Comparison of ENCODE assay signal across 8 cellular contexts in the genomic region with DNA sequence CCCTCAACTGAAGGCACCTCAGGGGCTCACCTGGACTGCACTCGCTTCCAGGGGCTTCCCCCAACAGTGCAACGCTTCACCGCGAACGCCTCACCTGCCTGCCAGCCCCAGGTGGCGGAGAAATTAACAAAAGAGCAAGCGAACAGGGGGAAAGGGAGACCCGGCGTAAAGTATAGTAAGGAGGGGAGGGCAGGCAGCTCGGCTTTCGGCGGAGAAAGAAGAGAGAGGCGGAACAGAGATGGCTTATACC. TPM values are rescaled to one million over a fixed set of nuclear protein-coding genes. Genes with fewer than 3 reads are reported as not detected.
DNase-seq lines count a peak whose midpoint lies in the region; ATAC-seq and TF ChIP-seq lines count a peak whose summit lies in the region.

No MANE protein-coding gene starts in this region.

- H3K4me1 ChIP-seq in GM23338 (ENCODE audit: insufficient read depth) (peaks cover 56% of the 10 kb centered on the region), ovary (ENCODE audit: insufficient read depth) (peaks cover 2% of the 10 kb centered on the region)

- WGBS in ovary, 3 donors, result 0% methylated on average over 13 of the region's 13 CpGs

- peak; percentile 51 for ATAC-seq in CD4-positive, alpha-beta T cell (ENCODE audit: poor library complexity)
- ATAC-seq in GM23338 (peak; percentile 39; the same call in 1 of the 3 replicates), HG03378 (IDR thresholded peaks at IDR 0.05; ENCODE audit: unreplicated experiment) (no peak)

- H3K36me3 ChIP-seq in GM23338 (ENCODE audit: insufficient read depth), result no peaks in the 10 kb centered on the region
- no peaks in the 10 kb centered on the region for H3K36me3 ChIP-seq in ovary

- no peaks in the 10 kb centered on the region for H3K9me3 ChIP-seq in CD4-positive, alpha-beta T cell (ENCODE audit: control insufficient read depth, low read length)
- no peaks in the 10 kb centered on the region for H3K9me3 ChIP-seq in ovary

- no peak for TF ChIP-seq POLR2A in ovary (IDR thresholded peaks at IDR 0.05)

- peaks cover 15% of the 10 kb centered on the region for H3F3A ChIP-seq in GM23338 (replicated peaks; ENCODE audit: low read depth)

- POLR2A ChIA-PET in CD4-positive, alpha-beta T cell (lab: Charles Lee), result interaction anchor here (0.7 to 2.3 kb wide), 4 partner anchors 18 to 28 kb away, joined by 3 to 10 read pairs (median 6); no protein-coding TSS in a partner anchor

- H3K79me2 ChIP-seq in GM23338 (replicated peaks; ENCODE audit: insufficient read depth), result peaks cover 7% of the 10 kb centered on the region

- intact Hi-C loops in CD4-positive, alpha-beta T cell (cut with DNase I, micrococcal nuclease), result no loop called here
- intact Hi-C loops in ovary (cut with DNase I), result loop anchor here in 2 of 4 donors (5.0 to 10.0 kb wide), 2 partner anchors 82 to 85 kb away; no protein-coding TSS in a partner anchor

- peaks cover 3% of the 10 kb centered on the region for H3K36me3 Mint-ChIP-seq in CD4-positive, alpha-beta T cell (ENCODE audit: low read depth)
- H3K36me3 Mint-ChIP-seq in GM23338 (ENCODE audit: low read depth) (peaks cover 1% of the 10 kb centered on the region; the same call in 1 of the 3 replicates), endothelial cell (ENCODE audit: low read depth, unreplicated experiment) (peaks cover 4% of the 10 kb centered on the region)

- H3K4me3 Mint-ChIP-seq in CD4-positive, alpha-beta T cell, result peak overlapping the region; percentile 93
- H3K4me3 Mint-ChIP-seq in GM23338 (peak overlapping the region; percentile 96), endothelial cell (ENCODE audit: unreplicated experiment) (peak overlapping the region; percentile 98)

- peaks cover 71% of the 10 kb centered on the region for H3K27me3 Mint-ChIP-seq in CD4-positive, alpha-beta T cell
- H3K27me3 Mint-ChIP-seq in GM23338 (ENCODE audit: insufficient read depth, low read depth, poor library complexity), result peaks cover 15% of the 10 kb centered on the region
- peaks cover 5% of the 10 kb centered on the region for H3K27me3 Mint-ChIP-seq in endothelial cell (ENCODE audit: unreplicated experiment)

- H3K4me3 ChIP-seq in GM23338 (peak overlapping the region; percentile 90), ovary (peak overlapping the region; percentile 84)

- peak in 5 of 10 experiments; percentile 1 to 35 (median 6) for DNase-seq in CD4-positive, alpha-beta T cell
- DNase-seq in GM23338 (ENCODE audit: low spot score), result peak; percentile 53
- DNase-seq in T-helper 1 cell, result peak in 3 of 5 donors; percentile 8 to 41 (median 21)
- peak; percentile 39 for DNase-seq in endothelial cell (ENCODE audit: low spot score)
- no peak for DNase-seq in ovary
- no peak for DNase-seq in hepatic stellate cell (ENCODE audit: low spot score)
- DNase-seq in amniotic stem cell (lab: John Stamatoyannopoulos, UW), result no peak

- H3K27ac ChIP-seq in CD4-positive, alpha-beta T cell (ENCODE audit: low read depth, low read length), result peak overlapping the region; percentile 51
- H3K27ac ChIP-seq in GM23338 (ENCODE audit: low read depth), result peak overlapping the region; percentile 99
- peak overlapping the region; percentile 67 to 85 for H3K27ac ChIP-seq in ovary

- no peaks in the 10 kb centered on the region for H3K9me3 Mint-ChIP-seq in CD4-positive, alpha-beta T cell
- H3K9me3 Mint-ChIP-seq in GM23338, result no peaks in the 10 kb centered on the region
- no peaks in the 10 kb centered on the region for H3K9me3 Mint-ChIP-seq in endothelial cell (ENCODE audit: unreplicated experiment)

- H4K20me1 ChIP-seq in GM23338 (replicated peaks; ENCODE audit: insufficient read depth), result peaks cover 7% of the 10 kb centered on the region; the same call in 1 of the 2 replicates

- peaks cover 11% of the 10 kb centered on the region for H3K27me3 ChIP-seq in CD4-positive, alpha-beta T cell (ENCODE audit: control insufficient read depth, insufficient read depth, low read length)
- H3K27me3 ChIP-seq in GM23338 (ENCODE audit: insufficient read depth) (no peaks in the 10 kb centered on the region), ovary (no peaks in the 10 kb centered on the region)

- H3K4me1 Mint-ChIP-seq in CD4-positive, alpha-beta T cell (ENCODE audit: low read depth), result peaks cover 38% of the 10 kb centered on the region
- H3K4me1 Mint-ChIP-seq in GM23338 (peaks cover 59% of the 10 kb centered on the region), endothelial cell (ENCODE audit: unreplicated experiment) (peaks cover 8% of the 10 kb centered on the region)

- no peak for TF ChIP-seq CTCF in CD4-positive, alpha-beta T cell (IDR thresholded peaks at IDR 0.05)
- TF ChIP-seq CTCF in GM23338 (conservative IDR thresholded peaks at IDR 0.05; ENCODE audit: low read depth in 2 of 2) (no peak), endothelial cell (IDR thresholded peaks at IDR 0.05; ENCODE audit: unreplicated experiment) (no peak), ovary (IDR thresholded peaks at IDR 0.05) (no peak)

- no peaks in the 10 kb centered on the region for H3K9me2 ChIP-seq in GM23338 (ENCODE audit: insufficient read depth)

- no peak overlapping the region; the same call in 1 of the 2 replicates for H2AFZ ChIP-seq in GM23338

- peak overlapping the region; percentile 85 for H3K27ac Mint-ChIP-seq in CD4-positive, alpha-beta T cell
- peak overlapping the region; percentile 98 for H3K27ac Mint-ChIP-seq in GM23338
- H3K27ac Mint-ChIP-seq in endothelial cell (ENCODE audit: unreplicated experiment), result peak overlapping the region; percentile 48

- CTCF ChIA-PET in CD4-positive, alpha-beta T cell (lab: Charles Lee), result interaction anchor here (1.2 kb wide), 1 partner anchor 25 kb away, joined by 3 read pairs; no protein-coding TSS in a partner anchor

- no peak for TF ChIP-seq EP300 in ovary (IDR thresholded peaks at IDR 0.05)

- H3K4me2 ChIP-seq in GM23338, result peak overlapping the region; percentile 93

TF ChIP-seq in GM23338, 12 proteins besides CTCF, POLR2A, EP300 and RAD21 (continues in another document):
- TF ChIP-seq POLR2AphosphoS5 (IDR thresholded peaks at IDR 0.05; ENCODE audit: low read depth) (no peak), ZNF114 (CRISPR knock-in tag; IDR thresholded peaks at IDR 0.05) (no peak), JUNB (IDR thresholded peaks at IDR 0.05; ENCODE audit: unreplicated experiment) (no peak), EZH2phosphoT487 (IDR thresholded peaks at IDR 0.05; ENCODE audit: unreplicated experiment) (no peak), NANOG (IDR thresholded peaks at IDR 0.05; ENCODE audit: borderline replicate concordance) (no peak), EZH2 (IDR thresholded peaks at IDR 0.05; ENCODE audit: low read depth, unreplicated experiment) (no peak)
- TF ChIP-seq, protein P1, sequence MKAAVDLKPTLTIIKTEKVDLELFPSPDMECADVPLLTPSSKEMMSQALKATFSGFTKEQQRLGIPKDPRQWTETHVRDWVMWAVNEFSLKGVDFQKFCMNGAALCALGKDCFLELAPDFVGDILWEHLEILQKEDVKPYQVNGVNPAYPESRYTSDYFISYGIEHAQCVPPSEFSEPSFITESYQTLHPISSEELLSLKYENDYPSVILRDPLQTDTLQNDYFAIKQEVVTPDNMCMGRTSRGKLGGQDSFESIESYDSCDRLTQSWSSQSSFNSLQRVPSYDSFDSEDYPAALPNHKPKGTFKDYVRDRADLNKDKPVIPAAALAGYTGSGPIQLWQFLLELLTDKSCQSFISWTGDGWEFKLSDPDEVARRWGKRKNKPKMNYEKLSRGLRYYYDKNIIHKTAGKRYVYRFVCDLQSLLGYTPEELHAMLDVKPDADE (IDR thresholded peaks at IDR 0.05), result no peak

RNA-seq across cellular contexts. Expression of gene MB21D2, which starts 0.5 kb away (rescaled TPM):
- under 1 TPM; 0.77 to 0.78 TPM for total RNA-seq in CD4-positive, alpha-beta T cell
- 34.1 and 35.9 TPM in 2 replicates for total RNA-seq in GM23338 (2014; rRNA removed; shearing (Covaris generic))
- polyA plus RNA-seq in GM23338 (2016; fragmentation: Nextera tagmentation; extraction: Ambion mirVana), result 8.1 and 8.6 TPM in 2 replicates
- total RNA-seq in endothelial cell (ENCODE audit: unreplicated experiment), result 4.3 TPM
- total RNA-seq in ovary, result 10 to 100 TPM in 1 of 7 donors, 1 to 10 TPM in 6; 4.5 to 13.9 (median 6.0) TPM
- polyA plus RNA-seq in ovary, result 1 to 10 TPM; 5.2 to 7.1 TPM

Comparison
In these comparisons a context has a peak if more than half of its experiments do, and no peak if none do; other contexts are left out.
1. DNase-seq: peak in GM23338 (single experiment), T-helper 1 cell (3 of 5) and endothelial cell (single experiment); none in ovary (0 of 5), hepatic stellate cell (single experiment) and amniotic stem cell (single experiment).
2. H3K27ac Mint-ChIP-seq: peak in every context shown above with its lines; median percentile 98 in GM23338; 85 in CD4-positive, alpha-beta T cell; 48 in endothelial cell.
3. Peak in every context shown above with its lines, with median percentiles within 50 percentile points of each other: H3K27ac ChIP-seq and H3K4me3 Mint-ChIP-seq.